ENCODE assay signal across 8 cellular contexts in genomic region chr7:52017802-52018679, GRCh38.
A peak's percentile ranks its signal among the peaks of the same experiment; 100 is the strongest.
DNase-seq lines count a peak whose midpoint lies in the region; ATAC-seq lines count a peak whose summit lies in the region.

No MANE protein-coding gene starts in this region.

- no peaks in the 10 kb centered on the region for H3K27me3 ChIP-seq in ectodermal cell (ENCODE audit: control insufficient read depth, insufficient read depth, low read length, poor library complexity, severe bottlenecking)

- DNase-seq in AML-193 (lab: John Stamatoyannopoulos, UW) (peak; percentile 10 to 25), NAMALWA (ENCODE audit: low spot score) (peak; percentile 89), putamen (ENCODE audit: low spot score) (no peak), NCI-H2081 (lab: John Stamatoyannopoulos, UW) (no peak)
- DNase-seq in stimulated activated CD8-positive, alpha-beta memory T cell treated with anti-CD3 and anti-CD28 coated beads, Interleukin-4, amount 100 ng/mL, for 48 hours, result peak; percentile 27
- no peak for DNase-seq in effector CD4-positive, alpha-beta T cell

- H3K4me1 ChIP-seq in ectodermal cell (ENCODE audit: control insufficient read depth, insufficient read depth, low read length), result peaks cover 5% of the 10 kb centered on the region

- 27 to 39% methylated on average over 7 to 8 of the region's 8 CpGs for WGBS in ectodermal cell, 2 experiments

- H3K36me3 ChIP-seq in ectodermal cell (ENCODE audit: control insufficient read depth, insufficient read depth, low read length), result no peaks in the 10 kb centered on the region

- no peak overlapping the region for H3K4me3 ChIP-seq in ectodermal cell (ENCODE audit: insufficient read depth, low read depth, low read length)

- peak overlapping the region; percentile 78 for H3K27ac ChIP-seq in ectodermal cell (ENCODE audit: insufficient read depth, low read depth, low read length, poor library complexity, severe bottlenecking)

- H3K9me3 ChIP-seq in ectodermal cell (ENCODE audit: control insufficient read depth, low read length), result no peaks in the 10 kb centered on the region

- peak; percentile 68 for ATAC-seq in GM18861 (IDR thresholded peaks at IDR 0.05; ENCODE audit: unreplicated experiment)

Comparison
In these comparisons a context has a peak if more than half of its experiments do, and no peak if none do; other contexts are left out.
1. DNase-seq: peak in AML-193 (2 of 2), NAMALWA (single experiment) and stimulated activated CD8-positive, alpha-beta memory T cell treated with anti-CD3 and anti-CD28 coated beads, Interleukin-4, amount 100 ng/mL, for 48 hours (single experiment); none in putamen (single experiment), NCI-H2081 (0 of 2) and effector CD4-positive, alpha-beta T cell (single experiment).